In the genomic region with DNA sequence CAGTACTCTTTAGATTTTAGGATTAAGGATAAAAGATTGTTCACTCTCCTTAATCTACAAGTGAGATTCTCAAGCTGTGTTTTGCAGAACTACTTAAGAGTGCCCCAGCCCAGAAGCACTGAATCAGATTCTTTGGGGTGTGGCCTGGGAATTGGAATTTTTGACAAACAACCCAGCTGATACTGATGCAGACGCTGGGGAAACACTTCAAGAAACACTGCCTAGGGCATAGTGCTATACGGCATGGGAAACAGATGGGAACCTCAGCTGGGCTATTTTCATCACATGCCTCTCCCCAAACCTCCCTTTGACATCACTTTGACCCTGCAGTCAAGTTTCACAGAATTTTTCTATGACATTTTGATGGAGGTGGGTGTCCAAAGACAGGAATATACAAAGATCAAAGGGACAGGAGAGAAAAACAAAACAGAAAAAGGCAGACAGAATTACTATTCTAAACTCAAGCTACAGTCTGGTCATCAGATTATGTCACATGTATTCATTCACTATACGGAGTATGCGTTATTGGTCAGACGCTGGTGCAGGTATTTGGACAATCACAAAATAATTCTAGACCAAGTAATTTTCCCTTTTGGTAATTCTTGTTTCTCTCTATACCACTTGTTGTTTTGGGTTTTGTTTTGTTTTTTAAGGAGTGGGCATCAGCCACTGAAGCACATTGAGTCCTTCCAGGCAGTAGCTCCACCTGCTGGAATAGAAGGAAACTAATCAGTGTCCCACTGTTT, we compare ENCODE assay signal across 8 cellular contexts.
DNase-seq lines count a peak whose midpoint lies in the region; ATAC-seq and TF ChIP-seq lines count a peak whose summit lies in the region.
"Not testable (repeated sequence)": the region's sequence is repeated elsewhere in the genome, so short reads cannot be mapped to it uniquely, and the experiment has no call there.

No MANE protein-coding gene starts in this region.

- H3K4me1 Mint-ChIP-seq in T-helper 2 cell treated with Interferon-gamma antibody and Interleukin-4, amounts not matched to agents 5 μg/mL and 100 μg/mL, for 36 hours (ENCODE audit: low read depth): peaks cover 28% of the 10 kb centered on the region
- not testable (repeated sequence) for H3K4me1 Mint-ChIP-seq in progenitor cell of endocrine pancreas (ENCODE audit: low read depth)

- H3K79me2 ChIP-seq in hepatocyte: not testable (repeated sequence)

- H3K4me2 ChIP-seq in hepatocyte: not testable (repeated sequence)

- H3K4me1 ChIP-seq in hepatocyte (ENCODE audit: insufficient read depth): not testable (repeated sequence)

- H3K27me3 Mint-ChIP-seq in T-helper 2 cell treated with Interferon-gamma antibody and Interleukin-4, amounts not matched to agents 5 μg/mL and 100 μg/mL, for 36 hours (ENCODE audit: low read depth); progenitor cell of endocrine pancreas: not testable (repeated sequence)

- H3K4me3 Mint-ChIP-seq in T-helper 2 cell treated with Interferon-gamma antibody and Interleukin-4, amounts not matched to agents 5 μg/mL and 100 μg/mL, for 36 hours; progenitor cell of endocrine pancreas (ENCODE audit: low read depth): not testable (repeated sequence)

- ATAC-seq in GM18502 (IDR thresholded peaks at IDR 0.05; ENCODE audit: poor library complexity, unreplicated experiment): peak; percentile 45
- ATAC-seq in HG02973 (IDR thresholded peaks at IDR 0.05; ENCODE audit: unreplicated experiment): peak; percentile 30

- H3K27ac ChIP-seq in hepatocyte: not testable (repeated sequence)

- TF ChIP-seq CTCF in AG09309 (IDR thresholded peaks at IDR 0.05; ENCODE audit: control insufficient read depth, insufficient read depth, low read depth, low read length, missing control alignments) (peak; percentile 76), cardiac fibroblast (IDR thresholded peaks at IDR 0.05; ENCODE audit: low read depth, low read length) (peak; percentile 75), hepatocyte (IDR thresholded peaks at IDR 0.05; ENCODE audit: poor library complexity) (peak; percentile 73), progenitor cell of endocrine pancreas (IDR thresholded peaks at IDR 0.05; ENCODE audit: unreplicated experiment) (peak; percentile 73)

- not testable (repeated sequence) for H3K9me3 Mint-ChIP-seq in T-helper 2 cell treated with Interferon-gamma antibody and Interleukin-4, amounts not matched to agents 5 μg/mL and 100 μg/mL, for 36 hours; progenitor cell of endocrine pancreas (ENCODE audit: low read depth)

- not testable (repeated sequence) for H3K36me3 Mint-ChIP-seq in T-helper 2 cell treated with Interferon-gamma antibody and Interleukin-4, amounts not matched to agents 5 μg/mL and 100 μg/mL, for 36 hours (ENCODE audit: low read depth); progenitor cell of endocrine pancreas (ENCODE audit: insufficient read depth)

- peak overlapping the region; percentile 11 for H3K27ac Mint-ChIP-seq in T-helper 2 cell treated with Interferon-gamma antibody and Interleukin-4, amounts not matched to agents 5 μg/mL and 100 μg/mL, for 36 hours
- not testable (repeated sequence) for H3K27ac Mint-ChIP-seq in progenitor cell of endocrine pancreas

- H3K36me3 ChIP-seq in hepatocyte (replicated peaks; ENCODE audit: insufficient read depth, low read depth): not testable (repeated sequence)

- WGBS in hepatocyte (ENCODE audit: low lambda C conversion rate, missing lambda C conversion rate): 50% methylated on average over 5 of the region's 5 CpGs

- not testable (repeated sequence) for H3K9me3 ChIP-seq in hepatocyte (ENCODE audit: low read depth)

- H4K20me1 ChIP-seq in hepatocyte (ENCODE audit: insufficient read depth, poor library complexity, severe bottlenecking): not testable (repeated sequence)

- not testable (repeated sequence) for H3K27me3 ChIP-seq in hepatocyte

- H3K9me2 ChIP-seq in hepatocyte (replicated peaks; ENCODE audit: insufficient read depth): not testable (repeated sequence)

- H2AFZ ChIP-seq in hepatocyte: not testable (repeated sequence)

- H3K4me3 ChIP-seq in AG09309 (ENCODE audit: control insufficient read depth, low read depth, low read length); cardiac fibroblast (replicated peaks in 1 of 2; ENCODE audit: low read depth in 2 of 2, low read length in 2 of 2); hepatocyte: not testable (repeated sequence)

- peak; percentile 35 for DNase-seq in AG09309 (ENCODE audit: low read depth)
- DNase-seq in NCI-H146 (lab: John Stamatoyannopoulos, UW): peak; percentile 46
- DNase-seq in T-helper 2 cell treated with Interferon-gamma antibody and Interleukin-4, amounts not matched to agents 5 μg/mL and 100 μg/mL, for 36 hours (ENCODE audit: low spot score); progenitor cell of endocrine pancreas (ENCODE audit: low spot score, unreplicated experiment): not testable (repeated sequence)
- peak; percentile 71 to 72 for DNase-seq in cardiac fibroblast (ENCODE audit: low read depth in 2 of 2)
- peak; percentile 55 for DNase-seq in hepatocyte (ENCODE audit: low spot score)
